ENCODE assay signal across 8 cellular contexts in genomic region chr20:1894471-1894950, GRCh38. TPM values are rescaled to one million over a fixed set of nuclear protein-coding genes. Genes with fewer than 3 reads are reported as not detected.
DNase-seq lines count a peak whose midpoint lies in the region; ATAC-seq and TF ChIP-seq lines count a peak whose summit lies in the region.

No MANE protein-coding gene starts in this region.

- peak; percentile 37 to 70 for ATAC-seq in activated naive CD4-positive, alpha-beta T cell treated with anti-CD3 and anti-CD28 coated beads, Interleukin-2, amount 50 U/mL, for 72 hours
- peak; percentile 28 for ATAC-seq in memory B cell (ENCODE audit: low read depth)
- no peak for ATAC-seq in GM21526 (IDR thresholded peaks at IDR 0.05; ENCODE audit: low FRiP score, unreplicated experiment)
- no peak for ATAC-seq in GM18909 (IDR thresholded peaks at IDR 0.05; ENCODE audit: poor library complexity, unreplicated experiment)

- H3K4me3 Mint-ChIP-seq in activated naive CD4-positive, alpha-beta T cell treated with anti-CD3 and anti-CD28 coated beads, Interleukin-2, amount 10 ng/mL, durations not matched to agents 7 days and 5 days: no peak overlapping the region
- H3K4me3 Mint-ChIP-seq in memory B cell: peak overlapping the region; percentile 74

- peaks cover 2% of the 10 kb centered on the region for H3K4me1 Mint-ChIP-seq in activated naive CD4-positive, alpha-beta T cell treated with anti-CD3 and anti-CD28 coated beads, Interleukin-2, amount 10 ng/mL, durations not matched to agents 7 days and 5 days
- peaks cover 42% of the 10 kb centered on the region for H3K4me1 Mint-ChIP-seq in memory B cell

- peaks cover 94% of the 10 kb centered on the region for H3K27me3 Mint-ChIP-seq in activated naive CD4-positive, alpha-beta T cell treated with anti-CD3 and anti-CD28 coated beads, Interleukin-2, amount 10 ng/mL, durations not matched to agents 7 days and 5 days
- peaks cover 2% of the 10 kb centered on the region for H3K27me3 Mint-ChIP-seq in memory B cell

- no peaks in the 10 kb centered on the region for H3K36me3 Mint-ChIP-seq in activated naive CD4-positive, alpha-beta T cell treated with anti-CD3 and anti-CD28 coated beads, Interleukin-2, amount 50 U/mL, for 72 hours
- H3K36me3 Mint-ChIP-seq in activated naive CD4-positive, alpha-beta T cell treated with anti-CD3 and anti-CD28 coated beads, Interleukin-2, amount 10 ng/mL, durations not matched to agents 7 days and 5 days: no peaks in the 10 kb centered on the region
- H3K36me3 Mint-ChIP-seq in memory B cell: no peaks in the 10 kb centered on the region

- H3K4me3 ChIP-seq in ectodermal cell (ENCODE audit: insufficient read depth, low read depth, low read length): peak overlapping the region; percentile 58
- peak overlapping the region; percentile 57 to 72 for H3K4me3 ChIP-seq in tibial artery

- no peaks in the 10 kb centered on the region for H3K9me3 Mint-ChIP-seq in activated naive CD4-positive, alpha-beta T cell treated with anti-CD3 and anti-CD28 coated beads, Interleukin-2, amount 50 U/mL, for 72 hours
- H3K9me3 Mint-ChIP-seq in activated naive CD4-positive, alpha-beta T cell treated with anti-CD3 and anti-CD28 coated beads, Interleukin-2, amount 10 ng/mL, durations not matched to agents 7 days and 5 days: no peaks in the 10 kb centered on the region
- H3K9me3 Mint-ChIP-seq in memory B cell: no peaks in the 10 kb centered on the region

- peaks cover 22% of the 10 kb centered on the region for H3K4me1 ChIP-seq in ectodermal cell (ENCODE audit: control insufficient read depth, insufficient read depth, low read length)
- peaks cover 0 to 78% (median 56%) of the 10 kb centered on the region in 4 donors for H3K4me1 ChIP-seq in tibial artery

- H3K27ac Mint-ChIP-seq in activated naive CD4-positive, alpha-beta T cell treated with anti-CD3 and anti-CD28 coated beads, Interleukin-2, amount 50 U/mL, for 72 hours: no peak overlapping the region
- no peak overlapping the region for H3K27ac Mint-ChIP-seq in activated naive CD4-positive, alpha-beta T cell treated with anti-CD3 and anti-CD28 coated beads, Interleukin-2, amount 10 ng/mL, durations not matched to agents 7 days and 5 days
- H3K27ac Mint-ChIP-seq in memory B cell: peak overlapping the region; percentile 65

- WGBS in ectodermal cell, 2 experiments: 1% methylated on average over 67 to 70 of the region's 70 CpGs

- intact Hi-C loops in tibial artery (cut with DNase I; ENCODE audit: low total_unique reads): loop anchor here (5.0 kb wide), 2 partner anchors 77 to 92 kb away; no protein-coding TSS in a partner anchor

- TF ChIP-seq CTCF in tibial artery (IDR thresholded peaks at IDR 0.05): no peak

- CTCF ChIA-PET in activated naive CD4-positive, alpha-beta T cell treated with anti-CD3 and anti-CD28 coated beads, Interleukin-2, amount 10 ng/mL, durations not matched to agents 7 days and 5 days (lab: Charles Lee): no interaction called here

- no peaks in the 10 kb centered on the region for H3K36me3 ChIP-seq in ectodermal cell (ENCODE audit: control insufficient read depth, insufficient read depth, low read length)
- H3K36me3 ChIP-seq in tibial artery: no peaks in the 10 kb centered on the region

- H3K27ac ChIP-seq in ectodermal cell (ENCODE audit: insufficient read depth, low read depth, low read length, poor library complexity, severe bottlenecking) (no peak overlapping the region), tibial artery (peak overlapping the region; percentile 88 to 97)

- H3K9me3 ChIP-seq in ectodermal cell (ENCODE audit: control insufficient read depth, low read length): no peaks in the 10 kb centered on the region
- no peaks in the 10 kb centered on the region for H3K9me3 ChIP-seq in tibial artery

- H3K27me3 ChIP-seq in ectodermal cell (ENCODE audit: control insufficient read depth, insufficient read depth, low read length, poor library complexity, severe bottlenecking) (peaks cover 34% of the 10 kb centered on the region), tibial artery (no peaks in the 10 kb centered on the region)

- peak in 1 of 2 donors; percentile 21 for DNase-seq in activated naive CD4-positive, alpha-beta T cell treated with anti-CD3 and anti-CD28 coated beads, Interleukin-2, amount 50 U/mL, for 72 hours (ENCODE audit: low spot score in 2 of 2)
- DNase-seq in activated naive CD4-positive, alpha-beta T cell treated with anti-CD3 and anti-CD28 coated beads, Interleukin-2, amount 10 ng/mL, durations not matched to agents 7 days and 5 days: no peak
- DNase-seq in RPMI8226 (peak; percentile 73), memory B cell (ENCODE audit: low spot score in 2 of 2) (peak in 1 of 2 donors; percentile 62), tibial artery (peak in 1 of 2 donors; percentile 84)

RNA-seq across cellular contexts. Expression of gene SIRPA, which starts 0.7 kb away (rescaled TPM):
- total RNA-seq in activated naive CD4-positive, alpha-beta T cell treated with anti-CD3 and anti-CD28 coated beads, Interleukin-2, amount 50 U/mL, for 72 hours: under 1 TPM in 1 of 2 donors, not detected in 1; 0.12 TPM
- polyA plus RNA-seq in ectodermal cell (2013, experiment 1 of 4): 16.5 TPM
- 16.2 TPM for polyA plus RNA-seq in ectodermal cell (2013, experiment 2 of 4)
- polyA plus RNA-seq in ectodermal cell (2013, experiment 3 of 4): 11.1 TPM
- polyA plus RNA-seq in ectodermal cell (2013, experiment 4 of 4): 12.8 TPM

Comparison
In these comparisons a context has a peak if more than half of its experiments do, and no peak if none do; other contexts are left out.
1. ATAC-seq: peak in activated naive CD4-positive, alpha-beta T cell treated with anti-CD3 and anti-CD28 coated beads, Interleukin-2, amount 50 U/mL, for 72 hours (2 of 2) and memory B cell (single experiment); none in GM21526 (single experiment) and GM18909 (single experiment).